In the genomic region with DNA sequence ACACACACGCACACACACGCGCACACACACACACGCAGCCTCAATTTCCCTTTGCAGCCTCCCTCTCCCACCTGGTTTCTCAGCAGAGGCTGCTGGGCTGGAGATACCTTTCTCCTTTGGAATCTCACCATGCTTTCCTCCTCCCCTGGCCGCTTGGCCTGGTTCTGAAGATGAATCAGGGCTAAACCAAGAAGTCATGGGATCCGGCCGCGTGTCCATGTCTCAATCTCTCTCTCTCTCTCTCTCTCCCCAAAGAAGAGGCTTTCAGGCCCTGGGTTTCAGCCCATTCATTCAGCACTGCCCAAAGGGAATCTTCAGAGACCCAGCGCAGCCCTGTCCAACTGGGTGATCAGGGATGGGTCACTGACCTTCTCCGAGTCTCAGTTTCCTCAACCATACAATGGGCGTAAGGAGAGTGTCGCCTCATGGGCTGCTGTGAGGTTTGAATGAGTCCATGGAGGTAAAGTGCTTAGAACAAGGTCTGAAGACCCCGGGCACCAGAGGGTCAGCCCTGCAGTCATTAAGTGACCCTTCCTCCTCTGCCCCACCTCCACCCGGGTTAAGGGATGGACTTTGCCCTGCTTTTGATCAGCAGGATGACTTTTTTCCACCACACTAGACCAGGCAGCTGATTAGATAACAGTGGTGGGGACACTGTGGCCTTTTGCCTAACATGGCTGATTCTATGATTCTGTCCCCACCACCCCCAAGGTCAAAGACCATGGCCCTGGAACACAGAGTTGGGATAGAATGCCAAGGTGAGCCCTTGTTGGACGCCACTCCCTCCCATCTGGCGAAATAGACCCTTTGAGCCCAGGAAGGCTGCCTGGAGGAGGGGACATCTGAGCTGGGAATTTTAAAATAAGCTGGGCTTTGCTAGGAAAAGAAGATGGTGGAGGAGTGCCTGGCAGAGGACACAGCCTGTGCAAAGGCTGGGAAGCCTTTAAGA, we compare ENCODE assay signal across 17 cellular contexts. TPM values are rescaled to one million over a fixed set of nuclear protein-coding genes. Genes with fewer than 3 reads are reported as not detected.
DNase-seq lines count a peak whose midpoint lies in the region; ATAC-seq, FAIRE-seq and TF ChIP-seq lines count a peak whose summit lies in the region.
"Had no signal": no experiment of that assay in that cellular context is flagged by ENCODE, and none has a peak within 500 bp of the region (broad histone marks: within the 10 kb centered on the region; RNA-seq: fewer than 3 reads in every experiment).

No MANE protein-coding gene starts in this region.

- H3K36me3 Mint-ChIP-seq in endodermal cell (ENCODE audit: low read depth) (peaks cover 4% of the 10 kb centered on the region), neural crest cell (ENCODE audit: low read depth) (no peaks in the 10 kb centered on the region)

- H3K4me1 ChIP-seq in A549 (peaks cover 20% of the 10 kb centered on the region), endodermal cell (ENCODE audit: control insufficient read depth, insufficient read depth, low read length) (peaks cover 4% of the 10 kb centered on the region)
- H3K4me1 ChIP-seq in effector memory CD4-positive, alpha-beta T cell (ENCODE audit: control insufficient read depth, insufficient read depth, low read length, poor library complexity, severe bottlenecking) = no peaks in the 10 kb centered on the region

- no peak for TF ChIP-seq POLR2A in A549 (IDR thresholded peaks at IDR 0.05; ENCODE audit: low read length)

- no peaks in the 10 kb centered on the region for H3K9me3 Mint-ChIP-seq in endodermal cell
- H3K9me3 Mint-ChIP-seq in neural crest cell = no peaks in the 10 kb centered on the region

- H3K27ac Mint-ChIP-seq in endodermal cell (peak overlapping the region; percentile 69), neural crest cell (ENCODE audit: unreplicated experiment) (peak overlapping the region; percentile 43)

- no peak for TF ChIP-seq CTCF in A549 (IDR thresholded peaks at IDR 0.05)
- TF ChIP-seq CTCF in endodermal cell (conservative IDR thresholded peaks at IDR 0.05) = no peak
- TF ChIP-seq CTCF in neural crest cell (conservative IDR thresholded peaks at IDR 0.05) = no peak

- WGBS in A549 (ENCODE audit: missing lambda C conversion rate) = 91% methylated on average over 16 of the region's 16 CpGs
- 85 to 90% methylated on average over 10 to 16 of the region's 16 CpGs for WGBS in endodermal cell (ENCODE audit: insufficient coverage in 1 of 2, insufficient read length in 1 of 2), 2 experiments

- H3K9me3 ChIP-seq in A549 (no peaks in the 10 kb centered on the region), endodermal cell (ENCODE audit: control insufficient read depth, low read length) (no peaks in the 10 kb centered on the region)
- no peaks in the 10 kb centered on the region for H3K9me3 ChIP-seq in effector memory CD4-positive, alpha-beta T cell (ENCODE audit: control insufficient read depth, low read length)

- no peak overlapping the region for H3K4me3 ChIP-seq in A549
- H3K4me3 ChIP-seq in endodermal cell (ENCODE audit: low read length) = no peak overlapping the region
- no peak overlapping the region for H3K4me3 ChIP-seq in effector memory CD4-positive, alpha-beta T cell (ENCODE audit: insufficient read depth, low read depth, low read length, poor library complexity, severe bottlenecking)

- H3K27me3 Mint-ChIP-seq in endodermal cell (ENCODE audit: insufficient read depth) (no peaks in the 10 kb centered on the region), neural crest cell (ENCODE audit: low read depth) (no peaks in the 10 kb centered on the region)

- H3K4me1 Mint-ChIP-seq in endodermal cell = peaks cover 32% of the 10 kb centered on the region
- peaks cover 10% of the 10 kb centered on the region for H3K4me1 Mint-ChIP-seq in neural crest cell

- no peak for TF ChIP-seq RAD21 in A549 (conservative IDR thresholded peaks at IDR 0.05 in 1 of 2, IDR thresholded peaks at IDR 0.05 in 1 of 2)

- H3K36me3 ChIP-seq in endodermal cell (ENCODE audit: control insufficient read depth, insufficient read depth, low read length) = no peaks in the 10 kb centered on the region
- H3K36me3 ChIP-seq in effector memory CD4-positive, alpha-beta T cell (ENCODE audit: control insufficient read depth, insufficient read depth, low read length) = no peaks in the 10 kb centered on the region

- TF ChIP-seq EP300 in A549 (IDR thresholded peaks at IDR 0.05) = no peak

- H3K9ac ChIP-seq in endodermal cell (ENCODE audit: extremely low read depth, low read length, poor library complexity, severe bottlenecking) = no peak overlapping the region

- 0 out of 3 replicates have a peak overlapping the region, but pooled peaks have one; percentile 17 for H3K4me2 ChIP-seq in A549

- ATAC-seq in A549 (no peak), GM21619 (IDR thresholded peaks at IDR 0.05; ENCODE audit: unreplicated experiment) (no peak)

- no peak overlapping the region for H3K4me3 Mint-ChIP-seq in endodermal cell
- H3K4me3 Mint-ChIP-seq in neural crest cell = no peak overlapping the region

- no peaks in the 10 kb centered on the region for H3K27me3 ChIP-seq in endodermal cell (ENCODE audit: control insufficient read depth, insufficient read depth, low read length, poor library complexity, severe bottlenecking)
- H3K27me3 ChIP-seq in effector memory CD4-positive, alpha-beta T cell (replicated peaks; ENCODE audit: control insufficient read depth, insufficient read depth, low read length, poor library complexity, severe bottlenecking) = no peaks in the 10 kb centered on the region

- H3K27ac ChIP-seq in A549 (peak overlapping the region in 1 of 2 experiments; percentile 41; a peak in 3 of 6 replicates), endodermal cell (ENCODE audit: low read depth, low read length) (no peak overlapping the region)
- H3K27ac ChIP-seq in effector memory CD4-positive, alpha-beta T cell (ENCODE audit: insufficient read depth, low read length, poor library complexity, severe bottlenecking) = no peak overlapping the region

- POLR2A ChIA-PET in A549 (lab: Yijun Ruan, JAX) = no interaction called here

- DNase-seq in A549 (ENCODE audit: low read depth in 1 of 2, low spot score in 1 of 2) (no peak), HuH-7.5 (ENCODE audit: low spot score) (peak; percentile 79), endodermal cell (no peak), neural crest cell (ENCODE audit: low read depth, low spot score) (no peak)
- no peak for DNase-seq in effector memory CD4-positive, alpha-beta T cell
- no peak for DNase-seq in stimulated activated CD4-positive, alpha-beta T cell treated with anti-CD3 and anti-CD28 coated beads, Interleukin-4, amount 100 ng/mL, for 4 hours
- DNase-seq: C1 segment of cervical spinal cord, DMS 273 treated with DMSO at 0.1 percent for 48 hours, GF-D8, NCI-H1417, NCI-H2029, NCI-H2171 treated with DMSO at 0.1 percent for 48 hours, NCI-H748 treated with DMSO at 0.1 percent for 48 hours, RPMI8226 had no signal

- no peak for FAIRE-seq in A549 (lab: Jason Lieb, UNC)
- FAIRE-seq: GM12891, H54 had no signal

- CTCF ChIA-PET in A549 (lab: Yijun Ruan, JAX) = no interaction called here

TF ChIP-seq in A549, 52 proteins besides CTCF, POLR2A, EP300 and RAD21:
- TF ChIP-seq NR3C1 (IDR thresholded peaks at IDR 0.05) (no peak), GATA3 (IDR thresholded peaks at IDR 0.05; ENCODE audit: borderline replicate concordance) (no peak), ZC3H11A (IDR thresholded peaks at IDR 0.05) (no peak), ZFP36 (IDR thresholded peaks at IDR 0.05; ENCODE audit: borderline replicate concordance, partially characterized antibody) (peak; percentile 49)
TF ChIP-seq in A549: peak in this region for 1.

RNA-seq across cellular contexts. Expression of a gene that starts 42.1 kb away (rescaled TPM):
- 81.1 and 111 TPM in 2 replicates for polyA plus RNA-seq in A549 (2011; rRNA removed)
- 281 and 385 TPM in 2 replicates for polyA plus RNA-seq in A549 (2012; cell fraction: cytosol; rRNA removed)
- polyA plus RNA-seq in A549 (2012; cell fraction: nucleus; rRNA removed) = 568 and 899 TPM in 2 replicates
- polyA plus RNA-seq in A549 (2017; fragmentation: RNase III; extraction: RNeasy Plus Mini Kit Qiagen cat#74134 plus additional on column Dnase treatment) = 151 to 160 TPM (median 154 TPM) in 3 replicates
- polyA minus RNA-seq in A549 (2011; rRNA and poly(A)+ RNA removed) = 151 and 173 TPM in 2 replicates
- total RNA-seq in endodermal cell = 10 to 100 TPM; 33.0 to 36.2 TPM
- polyA plus RNA-seq in endodermal cell (2013, experiment 1 of 2) = 26.1 TPM
- 30.2 TPM for polyA plus RNA-seq in endodermal cell (2013, experiment 2 of 2)
- 50.9 and 54.8 TPM in 2 replicates for total RNA-seq in neural crest cell
